ENCODE assay signal across 8 cellular contexts in the genomic region with DNA sequence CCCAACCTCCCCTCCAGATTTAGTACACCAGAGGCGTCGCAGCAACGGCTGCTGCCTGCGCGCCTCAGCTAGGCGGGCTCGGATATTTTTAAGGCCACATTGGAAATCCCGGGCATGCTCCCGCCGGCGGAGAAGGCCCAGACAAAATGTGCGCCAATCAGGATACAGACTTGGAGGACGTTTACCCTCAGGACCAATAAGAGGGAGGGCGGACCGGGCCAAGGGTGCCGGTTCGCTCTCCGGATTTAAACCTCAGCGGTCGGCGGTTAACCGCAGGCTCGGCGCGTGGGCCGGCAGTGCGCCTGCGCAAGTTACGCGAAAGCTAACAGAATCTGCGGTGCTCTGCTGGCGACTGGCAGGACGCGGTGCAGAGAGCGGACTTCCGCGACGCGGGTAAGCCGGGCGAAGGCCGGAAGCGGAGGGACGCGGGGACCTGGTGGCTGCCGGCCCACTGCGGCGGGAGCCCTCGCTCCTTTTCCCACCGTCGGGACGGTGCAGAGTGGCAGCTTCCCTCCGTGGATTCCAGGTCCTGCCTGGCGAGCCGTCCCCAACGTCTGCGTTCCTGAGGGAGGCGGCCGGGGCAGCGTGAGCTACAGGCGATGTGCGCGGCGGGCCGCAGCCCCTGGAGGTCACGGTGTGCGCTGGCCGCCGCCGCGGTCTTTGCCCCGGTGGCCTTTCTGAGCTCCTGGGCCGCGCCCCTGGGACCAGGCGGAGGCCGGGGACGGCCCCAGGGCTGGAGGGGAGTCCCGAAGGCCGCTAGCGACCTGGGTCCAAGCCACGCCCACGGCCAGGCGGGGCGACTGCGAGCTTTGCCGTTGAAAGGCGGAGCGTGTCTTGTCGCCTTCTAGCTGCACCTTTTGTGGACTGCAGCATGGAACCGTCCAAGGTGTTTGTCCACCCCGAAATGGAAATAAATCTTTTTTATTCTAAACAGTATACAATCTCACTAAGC. TPM values are rescaled to one million over a fixed set of nuclear protein-coding genes. Genes with fewer than 3 reads are reported as not detected.
DNase-seq lines count a peak whose midpoint lies in the region; ATAC-seq, FAIRE-seq and TF ChIP-seq lines count a peak whose summit lies in the region.

A gene with protein sequence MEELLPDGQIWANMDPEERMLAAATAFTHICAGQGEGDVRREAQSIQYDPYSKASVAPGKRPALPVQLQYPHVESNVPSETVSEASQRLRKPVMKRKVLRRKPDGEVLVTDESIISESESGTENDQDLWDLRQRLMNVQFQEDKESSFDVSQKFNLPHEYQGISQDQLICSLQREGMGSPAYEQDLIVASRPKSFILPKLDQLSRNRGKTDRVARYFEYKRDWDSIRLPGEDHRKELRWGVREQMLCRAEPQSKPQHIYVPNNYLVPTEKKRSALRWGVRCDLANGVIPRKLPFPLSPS (plus strand): TSS at position 296 of the 952 bp plus-strand sequence. CDS start 11,701 bp downstream, outside the sequence.

- peak within 1 kb of the TSS; percentile 84 for H3K4me3 Mint-ChIP-seq in astrocyte (ENCODE audit: unreplicated experiment)

- peak within 1 kb of the TSS; percentile 90 for H3K4me2 ChIP-seq in astrocyte (ENCODE audit: low read length)

- TF ChIP-seq POLR2A in GM15510 (IDR thresholded peaks at IDR 0.05; ENCODE audit: borderline replicate concordance, extremely low read depth, insufficient read length), result peak; percentile 76
- TF ChIP-seq POLR2A in vagina (IDR thresholded peaks at IDR 0.05), result peak in 1 of 2 donors; percentile 33

- no peaks in the 10 kb centered on the region for H3K27me3 ChIP-seq in astrocyte (ENCODE audit: insufficient read depth, low read length)
- no peaks in the 10 kb centered on the region for H3K27me3 ChIP-seq in right cardiac atrium (ENCODE audit: control insufficient read depth, insufficient read depth)
- no peaks in the 10 kb centered on the region for H3K27me3 ChIP-seq in vagina

- peak within 1 kb of the TSS; percentile 99 for H2AFZ ChIP-seq in astrocyte (ENCODE audit: low read depth, low read length)

- H3K27ac ChIP-seq in astrocyte (ENCODE audit: low read depth, low read length) (peak within 1 kb of the TSS; percentile 68), right cardiac atrium (ENCODE audit: low read length) (peak within 1 kb of the TSS; percentile 58), vagina (peak within 1 kb of the TSS; percentile 89)

- no peak within 1 kb of the TSS for H3K27ac Mint-ChIP-seq in astrocyte (ENCODE audit: unreplicated experiment)

- WGBS in right cardiac atrium, result under 1% methylated on average over 91 of the region's 91 CpGs

- peak within 1 kb of the TSS; percentile 85 for H3K9ac ChIP-seq in astrocyte (ENCODE audit: low read length)

- H3K9me3 ChIP-seq in astrocyte (ENCODE audit: insufficient read depth, low read depth, low read length), result no peaks in the 10 kb centered on the region
- H3K9me3 ChIP-seq in right cardiac atrium (ENCODE audit: control insufficient read depth, low read length), result no peaks in the 10 kb centered on the region
- no peaks in the 10 kb centered on the region for H3K9me3 ChIP-seq in vagina

- peaks cover 10% of the 10 kb centered on the region for H3K4me1 ChIP-seq in astrocyte (ENCODE audit: insufficient read depth, low read length)
- no peaks in the 10 kb centered on the region for H3K4me1 ChIP-seq in right cardiac atrium (ENCODE audit: control insufficient read depth, insufficient read depth, low read length)
- peaks cover 25% of the 10 kb centered on the region for H3K4me1 ChIP-seq in vagina

- TF ChIP-seq CTCF in astrocyte (IDR thresholded peaks at IDR 0.05; ENCODE audit: insufficient read depth, low read depth, low read length), result no peak
- no peak for TF ChIP-seq CTCF in vagina (IDR thresholded peaks at IDR 0.05)

- H3K36me3 ChIP-seq in astrocyte (ENCODE audit: insufficient read depth, low read length) (no peaks in the 10 kb centered on the region), vagina (no peaks in the 10 kb centered on the region)

- intact Hi-C loops in right cardiac atrium (cut with DNase I) (no loop called here), vagina (cut with DNase I) (no loop called here)

- peaks cover 9% of the 10 kb centered on the region for H4K20me1 ChIP-seq in astrocyte (ENCODE audit: insufficient read depth, low read length)

- H3K36me3 Mint-ChIP-seq in astrocyte (ENCODE audit: low read depth, unreplicated experiment), result no peaks in the 10 kb centered on the region

- peak; percentile 59 for DNase-seq in NCI-H1436 treated with DMSO at 0.1 percent for 48 hours (lab: John Stamatoyannopoulos, UW)
- DNase-seq in T-helper 2 cell, result peak; percentile 92 to 99 (median 96)
- DNase-seq in astrocyte (ENCODE audit: low read depth), result peak; percentile 95
- peak; percentile 96 to 98 (median 98) for DNase-seq in right cardiac atrium
- peak; percentile 95 for DNase-seq in putamen (ENCODE audit: low spot score)
- peak; percentile 96 to 97 for DNase-seq in vagina (ENCODE audit: extremely low spot score in 2 of 2)

- H3K9me3 Mint-ChIP-seq in astrocyte (ENCODE audit: unreplicated experiment), result peaks cover 7% of the 10 kb centered on the region

- peak; percentile 70 for FAIRE-seq in astrocyte (lab: Jason Lieb, UNC)

- ATAC-seq in HG02852 (IDR thresholded peaks at IDR 0.05; ENCODE audit: unreplicated experiment), result peak; percentile 87
- peak; percentile 99 for ATAC-seq in right cardiac atrium

- H3K4me3 ChIP-seq in astrocyte (ENCODE audit: insufficient read depth, low read depth, low read length) (peak within 1 kb of the TSS; percentile 78), right cardiac atrium (ENCODE audit: low read length) (peak within 1 kb of the TSS; percentile 59), vagina (peak within 1 kb of the TSS; percentile 86 to 90)

- peaks cover 26% of the 10 kb centered on the region for H3K79me2 ChIP-seq in astrocyte (ENCODE audit: insufficient read depth, low read length)

- H3K4me1 Mint-ChIP-seq in astrocyte (ENCODE audit: low read depth, unreplicated experiment), result peaks cover 3% of the 10 kb centered on the region

- H3K27me3 Mint-ChIP-seq in astrocyte (ENCODE audit: low read depth, unreplicated experiment), result no peaks in the 10 kb centered on the region

RNA-seq across cellular contexts. Expression of the gene that starts here (rescaled TPM):
- total RNA-seq in astrocyte (3.2 TPM in 2 replicates), right cardiac atrium (1 to 10 TPM; 4.3 to 7.2 (median 5.2) TPM), vagina (3.7 TPM)
- 4.9 TPM for polyA plus RNA-seq in right cardiac atrium

Comparison
In these comparisons a context has a peak if more than half of its experiments do, and no peak if none do; other contexts are left out.
1. Peak in every context shown above with its lines: DNase-seq, ATAC-seq, H3K4me3 ChIP-seq and H3K27ac ChIP-seq.